15 cellular contexts compared by ENCODE assay signal in genomic region chr11:37973926-37974325, GRCh38.
"Had no signal": no experiment of that assay in that cellular context is flagged by ENCODE, and none has a peak within 500 bp of the region (broad histone marks: within the 10 kb centered on the region; RNA-seq: fewer than 3 reads in every experiment).

No MANE protein-coding gene starts in this region.

- H3K4me1 ChIP-seq: testis had no signal

- H3K27me3 ChIP-seq: left lung, testis had no signal

- H3K4me3 Mint-ChIP-seq: activated naive CD8-positive, alpha-beta T cell treated with anti-CD3 and anti-CD28 coated beads for 36 hours; activated T-cell treated with anti-CD3 and anti-CD28 coated beads, Interleukin-2, amount 50 U/mL, for 4 hours; stimulated activated naive CD8-positive, alpha-beta T cell treated with anti-CD3 and anti-CD28 coated beads, Interleukin-15, amount 100 ng/mL, for 72 hours had no signal

- H3K36me3 Mint-ChIP-seq: activated naive CD8-positive, alpha-beta T cell treated with anti-CD3 and anti-CD28 coated beads for 36 hours had no signal

- H3K4me3 ChIP-seq: left lung, testis had no signal

- H3K36me3 ChIP-seq: left lung had no signal

- H3K9me3 ChIP-seq: left lung, testis had no signal

- DNase-seq: activated CD4-positive, alpha-beta T cell treated with anti-CD3 and anti-CD28 coated beads, Interleukin-2, amount 50 U/mL, for 4 hours; activated effector memory CD4-positive, alpha-beta T cell treated with anti-CD3 and anti-CD28 coated beads, Interleukin-2, amount 50 U/mL, for 16 hours; activated naive CD8-positive, alpha-beta T cell treated with anti-CD3 and anti-CD28 coated beads for 36 hours; activated T-cell treated with anti-CD3 and anti-CD28 coated beads, Interleukin-2, amount 50 U/mL, for 4 hours; anterior cingulate cortex; caudate nucleus; dermis blood vessel endothelial cell; head of caudate nucleus; left lung; mesendoderm; stimulated activated CD4-positive, alpha-beta T cell treated with anti-CD3 and anti-CD28 coated beads, Interleukin-4, amount 100 ng/mL, for 24 hours; stimulated activated naive CD8-positive, alpha-beta T cell treated with anti-CD3 and anti-CD28 coated beads, Interleukin-15, amount 100 ng/mL, for 72 hours; testis had no signal

- H3K27ac Mint-ChIP-seq: activated naive CD8-positive, alpha-beta T cell treated with anti-CD3 and anti-CD28 coated beads for 36 hours; stimulated activated naive CD8-positive, alpha-beta T cell treated with anti-CD3 and anti-CD28 coated beads, Interleukin-15, amount 100 ng/mL, for 72 hours had no signal

- H3K27ac ChIP-seq: left lung, testis had no signal

- H3K4me1 Mint-ChIP-seq: activated naive CD8-positive, alpha-beta T cell treated with anti-CD3 and anti-CD28 coated beads for 36 hours; stimulated activated naive CD8-positive, alpha-beta T cell treated with anti-CD3 and anti-CD28 coated beads, Interleukin-15, amount 100 ng/mL, for 72 hours had no signal

- ATAC-seq: activated CD4-positive, CD25-positive, alpha-beta regulatory T cell treated with anti-CD3 and anti-CD28 coated beads, Interleukin-2, amount 50 U/mL, for 24 hours; activated T-cell treated with anti-CD3 and anti-CD28 coated beads, Interleukin-2, amount 50 U/mL, for 4 hours; esophagus mucosa; left lung; stimulated activated naive CD8-positive, alpha-beta T cell treated with anti-CD3 and anti-CD28 coated beads, Interleukin-15, amount 100 ng/mL, for 72 hours had no signal

- H3K27me3 Mint-ChIP-seq: activated naive CD8-positive, alpha-beta T cell treated with anti-CD3 and anti-CD28 coated beads for 36 hours; stimulated activated naive CD8-positive, alpha-beta T cell treated with anti-CD3 and anti-CD28 coated beads, Interleukin-15, amount 100 ng/mL, for 72 hours had no signal
